ENCODE assay signal across 1 cellular context in genomic region chr10:103458720-103459119, GRCh38.
TF ChIP-seq lines count a peak whose summit lies in the region.

CALHM1 (minus strand) TSS chr10:103458900; CDS start chr10:103458751, 149 bp downstream.

TF ChIP-seq in HepG2, 621 proteins besides CTCF, POLR2A, EP300 and RAD21 (continued from another document):
- TF ChIP-seq CSRNP2 (CRISPR knock-in tag; conservative IDR thresholded peaks at IDR 0.05; ENCODE audit: low read depth): no peak
- no peak for TF ChIP-seq ZNF224 (CRISPR knock-in tag; IDR thresholded peaks at IDR 0.05)
- no peak for TF ChIP-seq ZNF34 (CRISPR knock-in tag; IDR thresholded peaks at IDR 0.05; ENCODE audit: borderline replicate concordance)
- no peak for TF ChIP-seq SETDB1 (CRISPR knock-in tag; IDR thresholded peaks at IDR 0.05; ENCODE audit: borderline replicate concordance)
- TF ChIP-seq ZMYM3 (CRISPR knock-in tag; IDR thresholded peaks at IDR 0.05): no peak
- TF ChIP-seq HOXA3 (CRISPR knock-in tag; IDR thresholded peaks at IDR 0.05): no peak
- no peak for TF ChIP-seq AGO2 (optimal IDR thresholded peaks at IDR 0.05; ENCODE audit: low read depth, low read length)
- no peak for TF ChIP-seq BCL3 (CRISPR knock-in tag; IDR thresholded peaks at IDR 0.05)
- TF ChIP-seq ZNF773 (CRISPR knock-in tag; IDR thresholded peaks at IDR 0.05; ENCODE audit: borderline replicate concordance): no peak
- TF ChIP-seq SSRP1 (CRISPR knock-in tag; IDR thresholded peaks at IDR 0.05): no peak
